In the genomic region with DNA sequence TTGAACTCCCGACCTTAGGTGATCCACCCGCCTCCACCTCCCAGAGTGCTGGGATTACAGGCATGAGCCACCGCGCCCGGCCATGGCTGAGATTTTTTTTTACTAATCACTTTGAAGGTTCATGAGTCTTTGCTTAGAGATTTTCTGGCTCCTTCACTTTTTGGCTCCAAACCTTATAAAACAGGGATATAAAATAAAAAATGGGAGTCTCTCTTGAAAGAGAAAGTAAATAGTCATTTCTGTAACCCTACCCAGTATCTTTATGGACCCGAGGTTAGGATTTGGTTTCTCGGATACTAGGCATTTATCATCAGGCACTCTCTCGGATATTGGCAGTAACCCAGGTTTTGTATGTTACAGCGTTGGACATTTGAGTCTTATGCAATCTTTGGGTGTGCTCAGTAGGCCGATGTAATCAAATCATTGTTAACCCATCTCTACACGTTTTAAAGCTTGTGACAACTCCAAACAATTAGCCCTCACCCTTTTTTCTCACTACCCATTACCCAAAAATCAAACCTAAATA, we compare ENCODE assay signal across 11 cellular contexts. TPM values are rescaled to one million over a fixed set of nuclear protein-coding genes. Genes with fewer than 3 reads are reported as not detected.
DNase-seq lines count a peak whose midpoint lies in the region; ATAC-seq and TF ChIP-seq lines count a peak whose summit lies in the region.
"Had no signal": no experiment of that assay in that cellular context is flagged by ENCODE, and none has a peak within 500 bp of the region (broad histone marks: within the 10 kb centered on the region; RNA-seq: fewer than 3 reads in every experiment).

No MANE protein-coding gene starts in this region.

- no peak overlapping the region for H3K27ac Mint-ChIP-seq in activated T-helper 1 cell treated with anti-CD3 and anti-CD28 coated beads, Interleukin-12 subunit alpha, Interleukin-12 subunit beta, Interleukin-2, Interleukin-4 antibody, amounts not matched to agents 30 ng/mL and 10 ng/mL and 1 ng/mL, durations not matched to agents 14 hours and 24 hours and 36 hours

- no peak overlapping the region for H3K4me3 Mint-ChIP-seq in activated T-helper 1 cell treated with anti-CD3 and anti-CD28 coated beads, Interleukin-12 subunit alpha, Interleukin-12 subunit beta, Interleukin-2, Interleukin-4 antibody, amounts not matched to agents 30 ng/mL and 10 ng/mL and 1 ng/mL, durations not matched to agents 14 hours and 24 hours and 36 hours

- intact Hi-C loops in activated T-helper 1 cell treated with anti-CD3 and anti-CD28 coated beads, Interleukin-12 subunit alpha, Interleukin-12 subunit beta, Interleukin-2, Interleukin-4 antibody, amounts not matched to agents 30 ng/mL and 10 ng/mL and 1 ng/mL, durations not matched to agents 14 hours and 24 hours and 36 hours (cut with micrococcal nuclease), result no loop called here

- DNase-seq in BE2C (no peak), NCI-H128 (lab: John Stamatoyannopoulos, UW; ENCODE audit: unreplicated experiment) (peak; percentile 40), dermis blood vessel endothelial cell (peak; percentile 43), mucosa of gallbladder (ENCODE audit: low spot score) (peak; percentile 24), GF-D8 (lab: John Stamatoyannopoulos, UW) (no peak)
- DNase-seq in activated T-helper 1 cell treated with anti-CD3 and anti-CD28 coated beads, Interleukin-12 subunit alpha, Interleukin-12 subunit beta, Interleukin-2, Interleukin-4 antibody, amounts not matched to agents 30 ng/mL and 10 ng/mL and 1 ng/mL, durations not matched to agents 14 hours and 24 hours and 36 hours (ENCODE audit: low spot score), result no peak
- DNase-seq: activated effector memory CD4-positive, alpha-beta T cell treated with anti-CD3 and anti-CD28 coated beads, Interleukin-2, amount 50 U/mL, for 16 hours; kidney glomerular epithelial cell had no signal

- H3K36me3 ChIP-seq in BE2C, result no peaks in the 10 kb centered on the region

- H3K9me3 Mint-ChIP-seq in activated T-helper 1 cell treated with anti-CD3 and anti-CD28 coated beads, Interleukin-12 subunit alpha, Interleukin-12 subunit beta, Interleukin-2, Interleukin-4 antibody, amounts not matched to agents 30 ng/mL and 10 ng/mL and 1 ng/mL, durations not matched to agents 14 hours and 24 hours and 36 hours, result no peaks in the 10 kb centered on the region

- no peaks in the 10 kb centered on the region for H3K9me3 ChIP-seq in BE2C

- H3K4me3 ChIP-seq in BE2C (ENCODE audit: low read depth, low read length), result peak overlapping the region; percentile 22; the same call in 1 of the 2 replicates

- H3K36me3 Mint-ChIP-seq in activated T-helper 1 cell treated with anti-CD3 and anti-CD28 coated beads, Interleukin-12 subunit alpha, Interleukin-12 subunit beta, Interleukin-2, Interleukin-4 antibody, amounts not matched to agents 30 ng/mL and 10 ng/mL and 1 ng/mL, durations not matched to agents 14 hours and 24 hours and 36 hours (ENCODE audit: low read depth), result no peaks in the 10 kb centered on the region

- H3K27me3 Mint-ChIP-seq in activated T-helper 1 cell treated with anti-CD3 and anti-CD28 coated beads, Interleukin-12 subunit alpha, Interleukin-12 subunit beta, Interleukin-2, Interleukin-4 antibody, amounts not matched to agents 30 ng/mL and 10 ng/mL and 1 ng/mL, durations not matched to agents 14 hours and 24 hours and 36 hours (ENCODE audit: insufficient read depth), result peaks cover 2% of the 10 kb centered on the region

- no peaks in the 10 kb centered on the region for H3K27me3 ChIP-seq in BE2C

- ATAC-seq in HG02870 (IDR thresholded peaks at IDR 0.05; ENCODE audit: unreplicated experiment) (no peak), GM19452 (IDR thresholded peaks at IDR 0.05; ENCODE audit: unreplicated experiment) (no peak)
- ATAC-seq: Panc1 had no signal

- H3K4me1 ChIP-seq in BE2C, result no peaks in the 10 kb centered on the region; the same call in none of the 2 replicates

- TF ChIP-seq CTCF in BE2C (IDR thresholded peaks at IDR 0.05; ENCODE audit: low read depth, low read length), result no peak

- peaks cover 13% of the 10 kb centered on the region for H3K4me1 Mint-ChIP-seq in activated T-helper 1 cell treated with anti-CD3 and anti-CD28 coated beads, Interleukin-12 subunit alpha, Interleukin-12 subunit beta, Interleukin-2, Interleukin-4 antibody, amounts not matched to agents 30 ng/mL and 10 ng/mL and 1 ng/mL, durations not matched to agents 14 hours and 24 hours and 36 hours (ENCODE audit: low read depth)

RNA-seq across cellular contexts. Expression of a gene that starts 25.3 kb away (rescaled TPM):
- 118 TPM for polyA plus RNA-seq in BE2C (2012; ENCODE audit: insufficient read depth, insufficient read length, low read depth)
- total RNA-seq in dermis blood vessel endothelial cell (24.7 and 34.0 TPM in 2 replicates), mucosa of gallbladder (52.8 TPM)
- 26.1 and 32.9 TPM in 2 replicates for total RNA-seq in activated T-helper 1 cell treated with anti-CD3 and anti-CD28 coated beads, Interleukin-12 subunit alpha, Interleukin-12 subunit beta, Interleukin-2, Interleukin-4 antibody, amounts not matched to agents 30 ng/mL and 10 ng/mL and 1 ng/mL, durations not matched to agents 14 hours and 24 hours and 36 hours

Comparison
In these comparisons a context has a peak if more than half of its experiments do, and no peak if none do; other contexts are left out.
1. DNase-seq: peak in NCI-H128 (single experiment), dermis blood vessel endothelial cell (single experiment) and mucosa of gallbladder (single experiment); none in BE2C (single experiment), activated T-helper 1 cell treated with anti-CD3 and anti-CD28 coated beads, Interleukin-12 subunit alpha, Interleukin-12 subunit beta, Interleukin-2, Interleukin-4 antibody, amounts not matched to agents 30 ng/mL and 10 ng/mL and 1 ng/mL, durations not matched to agents 14 hours and 24 hours and 36 hours (single experiment) and GF-D8 (single experiment).